8 cellular contexts compared by ENCODE assay signal in the genomic region with DNA sequence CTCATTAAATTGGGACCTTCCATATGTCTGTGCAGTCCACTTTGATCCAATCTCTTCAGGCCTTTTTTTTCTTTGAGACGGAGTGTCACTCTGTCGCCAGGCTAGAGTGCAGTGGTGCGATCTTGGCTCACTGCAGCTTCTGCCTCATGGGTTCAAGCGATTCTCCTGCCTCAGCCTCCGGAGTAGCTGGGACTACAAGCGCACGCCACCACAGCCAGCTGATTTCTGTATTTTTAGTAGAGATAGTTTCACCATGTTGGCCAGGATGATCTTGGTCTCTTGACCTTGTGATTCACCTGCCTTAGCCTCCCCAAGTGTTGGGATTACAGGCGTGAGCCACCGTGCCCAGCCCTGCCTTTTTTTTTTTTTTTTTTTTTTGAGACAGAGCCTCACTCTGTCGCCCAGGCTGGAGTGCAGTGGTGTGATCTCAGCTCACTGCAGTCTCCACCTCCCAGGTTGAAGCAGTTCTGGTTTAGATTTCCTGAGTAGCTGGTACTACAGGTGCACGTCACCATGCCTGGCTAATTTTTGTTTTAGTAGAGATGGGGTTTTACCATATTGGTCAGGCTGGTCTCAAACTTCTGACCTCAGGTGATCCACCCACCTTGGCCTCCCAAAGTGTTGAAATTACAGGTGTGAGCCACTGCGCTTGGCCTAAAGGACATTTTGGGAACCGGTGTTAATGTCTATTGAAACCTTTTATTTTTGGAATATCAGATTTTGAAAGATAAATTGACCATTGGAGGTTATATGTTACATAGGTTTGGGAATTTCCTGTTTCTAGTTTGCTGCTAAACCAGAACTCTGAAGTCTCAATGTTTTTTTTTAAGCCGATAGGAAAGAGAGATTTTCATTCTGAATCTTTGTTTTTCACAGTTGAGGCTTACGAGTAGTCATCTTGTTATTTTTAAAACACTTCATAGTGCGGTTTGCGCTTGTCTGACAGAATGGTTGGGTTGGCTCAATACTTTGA. TPM values are rescaled to one million over a fixed set of nuclear protein-coding genes. Genes with fewer than 3 reads are reported as not detected.
DNase-seq lines count a peak whose midpoint lies in the region; ATAC-seq lines count a peak whose summit lies in the region.
"Not testable (repeated sequence)": the region's sequence is repeated elsewhere in the genome, so short reads cannot be mapped to it uniquely, and the experiment has no call there.

No MANE protein-coding gene starts in this region.

- DNase-seq in T follicular helper cell (ENCODE audit: low read depth) (peak; percentile 25), immature natural killer cell (peak in 2 of 3 donors; percentile 22 to 24)
- not testable (repeated sequence) for DNase-seq in activated T-cell treated with anti-CD3 and anti-CD28 coated beads, Interleukin-2, amount 50 U/mL, for 4 hours
- DNase-seq in stimulated activated naive CD4-positive, alpha-beta T cell treated with Interleukin-2 at 50 U/mL for 16 hours (lab: John Stamatoyannopoulos, UW), result peak; percentile 51

- peak overlapping the region; percentile 70 for H3K4me3 Mint-ChIP-seq in activated T-cell treated with anti-CD3 and anti-CD28 coated beads, Interleukin-2, amount 50 U/mL, for 4 hours
- H3K4me3 Mint-ChIP-seq in immature natural killer cell, result peak overlapping the region; percentile 4 to 78 (median 57)

- peaks cover 32% of the 10 kb centered on the region for H3K36me3 Mint-ChIP-seq in activated T-cell treated with anti-CD3 and anti-CD28 coated beads, Interleukin-2, amount 50 U/mL, for 4 hours (ENCODE audit: insufficient read depth)
- peaks cover 11 to 23% (median 13%) of the 10 kb centered on the region in 3 donors for H3K36me3 Mint-ChIP-seq in immature natural killer cell

- ATAC-seq in GM18498 (IDR thresholded peaks at IDR 0.05; ENCODE audit: unreplicated experiment) (peak; percentile 80), GM19395 (IDR thresholded peaks at IDR 0.05; ENCODE audit: unreplicated experiment) (peak; percentile 83), HG02571 (IDR thresholded peaks at IDR 0.05; ENCODE audit: unreplicated experiment) (peak; percentile 73), HG03108 (IDR thresholded peaks at IDR 0.05; ENCODE audit: unreplicated experiment) (peak; percentile 77)
- ATAC-seq in activated T-cell treated with anti-CD3 and anti-CD28 coated beads, Interleukin-2, amount 50 U/mL, for 4 hours, result peak; percentile 88 to 90

- not testable (repeated sequence) for H3K9me3 Mint-ChIP-seq in activated T-cell treated with anti-CD3 and anti-CD28 coated beads, Interleukin-2, amount 50 U/mL, for 4 hours; immature natural killer cell

- not testable (repeated sequence) for H3K27me3 Mint-ChIP-seq in activated T-cell treated with anti-CD3 and anti-CD28 coated beads, Interleukin-2, amount 50 U/mL, for 4 hours (ENCODE audit: low read depth); immature natural killer cell (ENCODE audit: low read depth in 3 of 3)

- peak overlapping the region in 5 of 6 donors; percentile 39 to 87 (median 81) for H3K27ac Mint-ChIP-seq in immature natural killer cell

- peaks cover 59% of the 10 kb centered on the region for H3K4me1 Mint-ChIP-seq in activated T-cell treated with anti-CD3 and anti-CD28 coated beads, Interleukin-2, amount 50 U/mL, for 4 hours (ENCODE audit: low read depth)
- H3K4me1 Mint-ChIP-seq in immature natural killer cell, result peaks cover 70 to 82% of the 10 kb centered on the region in 2 donors

RNA-seq across cellular contexts. Expression of gene PANK2, which starts 17.8 kb away (rescaled TPM):
- 10 to 100 TPM; 32.9 to 37.3 (median 34.1) TPM for total RNA-seq in activated T-cell treated with anti-CD3 and anti-CD28 coated beads, Interleukin-2, amount 50 U/mL, for 4 hours
- 10 to 100 TPM; 42.1 to 53.0 (median 44.3) TPM for polyA plus RNA-seq in immature natural killer cell
